23 cellular contexts compared by ENCODE assay signal in the genomic region with DNA sequence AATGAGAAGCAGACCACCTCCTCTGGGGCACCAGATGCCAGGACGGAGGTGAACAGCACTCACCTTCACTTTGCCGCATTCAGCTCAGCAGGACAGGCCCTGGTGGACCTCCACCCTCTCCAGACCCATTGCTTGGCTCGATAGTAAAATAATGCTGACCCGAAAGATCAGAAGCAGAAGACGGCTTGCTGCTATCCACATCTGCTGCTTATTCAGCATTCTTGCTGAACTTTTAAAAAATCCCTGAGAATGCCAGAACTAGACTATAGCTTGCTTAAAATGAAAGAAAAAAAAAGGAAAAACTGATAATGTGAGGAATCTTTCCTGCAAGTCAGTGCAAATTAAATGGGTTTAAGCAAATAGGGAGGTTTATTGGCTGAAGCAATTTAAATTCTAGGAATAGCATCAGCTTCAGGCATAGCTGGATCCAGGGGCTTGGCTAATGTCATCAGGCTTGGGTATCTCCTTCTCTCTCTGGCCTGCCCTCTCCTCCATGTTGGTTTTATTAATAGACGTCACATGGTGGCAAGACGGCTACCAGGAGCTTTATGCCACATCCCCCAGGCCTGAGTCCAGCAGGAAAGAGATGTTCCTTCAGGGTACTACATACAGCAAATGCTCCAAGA.
A peak's percentile ranks its signal among the peaks of the same experiment; 100 is the strongest.
DNase-seq lines count a peak whose midpoint lies in the region; ATAC-seq, FAIRE-seq and TF ChIP-seq lines count a peak whose summit lies in the region.
"Had no signal": no experiment of that assay in that cellular context is flagged by ENCODE, and none has a peak within 500 bp of the region (broad histone marks: within the 10 kb centered on the region; RNA-seq: fewer than 3 reads in every experiment).

No MANE protein-coding gene starts in this region.

- TF ChIP-seq CTCF in gastroesophageal sphincter (IDR thresholded peaks at IDR 0.05) (no peak), tibial artery (IDR thresholded peaks at IDR 0.05) (no peak)

- no peak overlapping the region for H3K18ac ChIP-seq in mesenchymal stem cell (ENCODE audit: low read depth in 1 of 2, low read length in 2 of 2)

- TF ChIP-seq POLR2A in gastroesophageal sphincter (IDR thresholded peaks at IDR 0.05): no peak

- H3K4me3 ChIP-seq in gastroesophageal sphincter (no peak overlapping the region), mesenchymal stem cell (ENCODE audit: insufficient read depth in 1 of 2, low read depth in 1 of 2, low read length in 2 of 2) (no peak overlapping the region), tibial artery (no peak overlapping the region)
- H3K4me3 ChIP-seq: ascending aorta, hepatocyte had no signal

- H2BK15ac ChIP-seq in mesenchymal stem cell (ENCODE audit: low read depth, poor library complexity, severe bottlenecking): no peak overlapping the region

- H3K36me3 ChIP-seq in gastroesophageal sphincter: no peaks in the 10 kb centered on the region
- H3K36me3 ChIP-seq in mesenchymal stem cell (ENCODE audit: control insufficient read depth in 1 of 2, insufficient read depth in 2 of 2, low read depth in 1 of 2, low read length in 2 of 2): no peaks in the 10 kb centered on the region
- no peaks in the 10 kb centered on the region for H3K36me3 ChIP-seq in tibial artery
- H3K36me3 ChIP-seq: ascending aorta had no signal

- peak overlapping the region; percentile 6 for H2AK5ac ChIP-seq in mesenchymal stem cell (ENCODE audit: low read length, severe bottlenecking)

- H4K8ac ChIP-seq in mesenchymal stem cell (ENCODE audit: low read length): no peak overlapping the region

- H3K4me2 ChIP-seq in mesenchymal stem cell (ENCODE audit: low read length, poor library complexity, severe bottlenecking): no peak overlapping the region
- H3K4me2 ChIP-seq: hepatocyte had no signal

- DNase-seq in RPMI8226 (peak; percentile 60), mesenchymal stem cell (no peak), substantia nigra (lab: John Stamatoyannopoulos, UW) (no peak), tibial artery (no peak), frontal cortex (ENCODE audit: low spot score in 2 of 2) (no peak)
- DNase-seq: activated CD4-positive, alpha-beta T cell treated with anti-CD3 and anti-CD28 coated beads, Interleukin-2, amount 50 U/mL, for 4 hours; activated CD4-positive, CD25-positive, alpha-beta regulatory T cell; activated naive CD4-positive, alpha-beta T cell treated with anti-CD3 and anti-CD28 coated beads, Interleukin-2, amount 50 U/mL, for 16 hours; CD4-positive, alpha-beta memory T cell; DMS 273 treated with DMSO at 0.1 percent for 48 hours; H7; Kasumi-1; nephron progenitor cell; SHP77 treated with DMSO at 0.1 percent for 48 hours; small intestine; stimulated activated CD4-positive, alpha-beta T cell treated with anti-CD3 and anti-CD28 coated beads, Interleukin-2, amount 100 ng/mL, for 24 hours; SW 1271 had no signal

- H3K27me3 ChIP-seq in gastroesophageal sphincter (no peaks in the 10 kb centered on the region), mesenchymal stem cell (ENCODE audit: control insufficient read depth in 1 of 2, insufficient read depth in 1 of 2, low read length in 2 of 2) (no peaks in the 10 kb centered on the region), tibial artery (no peaks in the 10 kb centered on the region)
- H3K27me3 ChIP-seq: ascending aorta, hepatocyte had no signal

- H3K4ac ChIP-seq in mesenchymal stem cell (ENCODE audit: low read depth in 1 of 2, low read length in 2 of 2): no peak overlapping the region

- no peak for FAIRE-seq in frontal cortex (lab: Jason Lieb, UNC)
- FAIRE-seq: small intestine had no signal

- no peak overlapping the region for H2BK120ac ChIP-seq in mesenchymal stem cell (ENCODE audit: low read depth, low read length)

- no peak overlapping the region for H3K9ac ChIP-seq in mesenchymal stem cell (ENCODE audit: low read length)
- H3K9ac ChIP-seq: parathyroid adenoma had no signal

- H3K23ac ChIP-seq in mesenchymal stem cell (ENCODE audit: low read length in 2 of 2): no peak overlapping the region

- TF ChIP-seq EP300 in gastroesophageal sphincter (IDR thresholded peaks at IDR 0.05): no peak

- no peak overlapping the region for H2BK12ac ChIP-seq in mesenchymal stem cell (ENCODE audit: low read length in 2 of 2)

- intact Hi-C loops in tibial artery (cut with DNase I; ENCODE audit: low total_unique reads): no loop called here

- H3K14ac ChIP-seq in mesenchymal stem cell (ENCODE audit: low read length in 2 of 2): no peak overlapping the region

- no peak for ATAC-seq in gastroesophageal sphincter
- ATAC-seq in GM21825 (IDR thresholded peaks at IDR 0.05; ENCODE audit: unreplicated experiment): no peak
- ATAC-seq: left lobe of liver had no signal

- H3K79me1 ChIP-seq in mesenchymal stem cell (replicated peaks; ENCODE audit: low read length, poor library complexity, severe bottlenecking): no peaks in the 10 kb centered on the region

- no peak overlapping the region for H2AFZ ChIP-seq in mesenchymal stem cell (ENCODE audit: low read depth, low read length)
- H2AFZ ChIP-seq: hepatocyte, parathyroid adenoma had no signal

- H2BK5ac ChIP-seq in mesenchymal stem cell (ENCODE audit: low read depth, low read length, poor library complexity, severe bottlenecking): no peak overlapping the region

- WGBS in gastroesophageal sphincter (ENCODE audit: low coverage in 1 of 2), 2 donors: 83% methylated on average over 4 to 6 of the region's 7 CpGs
- 93% methylated on average over 6 of the region's 7 CpGs for WGBS in mesenchymal stem cell

- H3K9me3 ChIP-seq in gastroesophageal sphincter (no peaks in the 10 kb centered on the region), mesenchymal stem cell (ENCODE audit: control insufficient read depth, low read length) (peaks cover 5% of the 10 kb centered on the region), tibial artery (no peaks in the 10 kb centered on the region)
- H3K9me3 ChIP-seq: ascending aorta had no signal

- H3K4me1 ChIP-seq in gastroesophageal sphincter: peaks cover 0 to 41% (median 11%) of the 10 kb centered on the region in 3 donors
- peaks cover 15% of the 10 kb centered on the region for H3K4me1 ChIP-seq in mesenchymal stem cell (ENCODE audit: control insufficient read depth, insufficient read depth, low read depth, low read length)
- peaks cover 0 to 16% (median 10%) of the 10 kb centered on the region in 4 donors for H3K4me1 ChIP-seq in tibial artery
- H3K4me1 ChIP-seq: parathyroid adenoma had no signal

- peak overlapping the region in 3 of 4 donors; percentile 58 to 71 (median 68) for H3K27ac ChIP-seq in gastroesophageal sphincter
- no peak overlapping the region for H3K27ac ChIP-seq in mesenchymal stem cell (ENCODE audit: low read length, poor library complexity, severe bottlenecking)
- peak overlapping the region; percentile 56 for H3K27ac ChIP-seq in substantia nigra (ENCODE audit: low read depth, low read length, poor library complexity, severe bottlenecking)
- peak overlapping the region in 1 of 2 donors; percentile 23 for H3K27ac ChIP-seq in tibial artery
- H3K27ac ChIP-seq: hepatocyte, parathyroid adenoma had no signal

- H4K91ac ChIP-seq in mesenchymal stem cell (ENCODE audit: low read length): no peak overlapping the region
